ENCODE assay signal across 17 cellular contexts in the genomic region with DNA sequence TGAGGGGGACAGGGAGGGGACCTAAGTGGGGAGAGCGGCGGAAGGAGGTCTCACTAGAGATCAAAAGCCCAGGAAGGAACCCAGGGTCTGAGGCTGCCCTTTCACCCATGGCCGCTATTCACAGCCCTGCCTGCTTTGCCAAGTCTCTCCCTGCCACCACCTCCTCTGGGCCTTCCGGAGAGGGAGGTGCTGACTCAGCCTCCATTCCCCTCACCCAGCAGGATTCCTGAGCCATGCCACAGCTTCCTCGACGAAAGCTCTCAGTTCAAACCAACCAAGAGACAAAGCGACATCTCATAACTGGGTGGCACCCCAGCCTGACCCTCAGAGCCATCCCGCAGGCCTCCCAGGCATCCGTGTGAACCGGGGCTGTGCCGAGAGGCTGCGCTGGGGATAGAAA. TPM values are rescaled to one million over a fixed set of nuclear protein-coding genes. Genes with fewer than 3 reads are reported as not detected.
DNase-seq lines count a peak whose midpoint lies in the region; ATAC-seq, FAIRE-seq and TF ChIP-seq lines count a peak whose summit lies in the region.
"Had no signal": no experiment of that assay in that cellular context is flagged by ENCODE, and none has a peak within 500 bp of the region (broad histone marks: within the 10 kb centered on the region; RNA-seq: fewer than 3 reads in every experiment).

No MANE protein-coding gene starts in this region.

- CTCF ChIA-PET in IMR-90 (lab: Yijun Ruan, JAX) = no interaction called here

- no peaks in the 10 kb centered on the region for H3K36me3 Mint-ChIP-seq in astrocyte (ENCODE audit: low read depth, unreplicated experiment)
- H3K36me3 Mint-ChIP-seq in naive B cell = peaks cover 30 to 42% of the 10 kb centered on the region in 2 donors
- H3K36me3 Mint-ChIP-seq: stimulated activated effector memory CD8-positive, alpha-beta T cell treated with anti-CD3 and anti-CD28 coated beads, Interleukin-12 subunit alpha, Interleukin-12 subunit beta, amount 100 ng/mL, for 72 hours had no signal

- H3K27ac Mint-ChIP-seq in astrocyte (ENCODE audit: unreplicated experiment) (peak overlapping the region; percentile 41), naive B cell (peak overlapping the region; percentile 97 to 100 (median 98))
- H3K27ac Mint-ChIP-seq: stimulated activated effector memory CD8-positive, alpha-beta T cell treated with anti-CD3 and anti-CD28 coated beads, Interleukin-12 subunit alpha, Interleukin-12 subunit beta, amount 100 ng/mL, for 72 hours; T-helper 1 cell treated with Interleukin-12 subunit alpha and Interleukin-12 subunit beta and Interleukin-4 antibody, amounts not matched to agents 30 μg/mL and 1 μg/mL, for 36 hours had no signal

- no peaks in the 10 kb centered on the region for H3K9me3 ChIP-seq in DOHH2 (ENCODE audit: control insufficient read depth, insufficient read depth, low read length)
- no peaks in the 10 kb centered on the region for H3K9me3 ChIP-seq in IMR-90 (ENCODE audit: control insufficient read depth, insufficient read depth, low read length)
- H3K9me3 ChIP-seq in astrocyte (ENCODE audit: insufficient read depth, low read depth, low read length) = no peaks in the 10 kb centered on the region
- H3K9me3 ChIP-seq: ovary, upper lobe of left lung had no signal

- 74% methylated on average over 5 of the region's 12 CpGs; no CpG with 5 or more reads in 1 of the 2 experiments for WGBS in IMR-90 (ENCODE audit: extremely low coverage in 2 of 2, insufficient read length in 1 of 2), 2 experiments

- H4K8ac ChIP-seq in IMR-90 (ENCODE audit: low read depth in 2 of 2, low read length in 2 of 2) = no peak overlapping the region; a peak in 1 of 4 replicates

- H2BK15ac ChIP-seq in IMR-90 (ENCODE audit: low read depth, low read length) = no peak overlapping the region

- no peak for TF ChIP-seq POLR2A in IMR-90 (IDR thresholded peaks at IDR 0.05; ENCODE audit: low read depth, low read length)

- H3K27ac ChIP-seq in DOHH2 (ENCODE audit: low read depth, low read length) = peak overlapping the region; percentile 62
- no peak overlapping the region for H3K27ac ChIP-seq in IMR-90 (ENCODE audit: insufficient read depth, low read length)
- no peak overlapping the region for H3K27ac ChIP-seq in astrocyte (ENCODE audit: low read depth, low read length)
- H3K27ac ChIP-seq: ovary, upper lobe of left lung had no signal

- peaks cover 3% of the 10 kb centered on the region for H3K9me3 Mint-ChIP-seq in astrocyte (ENCODE audit: unreplicated experiment)
- no peaks in the 10 kb centered on the region for H3K9me3 Mint-ChIP-seq in naive B cell
- H3K9me3 Mint-ChIP-seq: stimulated activated effector memory CD8-positive, alpha-beta T cell treated with anti-CD3 and anti-CD28 coated beads, Interleukin-12 subunit alpha, Interleukin-12 subunit beta, amount 100 ng/mL, for 72 hours; T-helper 1 cell treated with Interleukin-12 subunit alpha and Interleukin-12 subunit beta and Interleukin-4 antibody, amounts not matched to agents 30 μg/mL and 1 μg/mL, for 36 hours had no signal

- H2AFZ ChIP-seq in IMR-90 (replicated peaks; ENCODE audit: low read length, poor library complexity) (peak overlapping the region; percentile 24), astrocyte (ENCODE audit: low read depth, low read length) (peak overlapping the region; percentile 40)

- peak overlapping the region; percentile 63 for H2AK9ac ChIP-seq in IMR-90 (replicated peaks; ENCODE audit: low read depth, low read length, poor library complexity)

- H4K5ac ChIP-seq in IMR-90 (ENCODE audit: low read depth, low read length) = no peak overlapping the region

- H3K4me3 Mint-ChIP-seq in astrocyte (ENCODE audit: unreplicated experiment) = no peak overlapping the region
- H3K4me3 Mint-ChIP-seq in naive B cell = peak overlapping the region; percentile 73 to 90 (median 84)
- H3K4me3 Mint-ChIP-seq: stimulated activated effector memory CD8-positive, alpha-beta T cell treated with anti-CD3 and anti-CD28 coated beads, Interleukin-12 subunit alpha, Interleukin-12 subunit beta, amount 100 ng/mL, for 72 hours; T-helper 1 cell treated with Interleukin-12 subunit alpha and Interleukin-12 subunit beta and Interleukin-4 antibody, amounts not matched to agents 30 μg/mL and 1 μg/mL, for 36 hours had no signal

- H3K9ac ChIP-seq in IMR-90 (ENCODE audit: low read depth, low read length) (no peak overlapping the region), astrocyte (ENCODE audit: low read length) (no peak overlapping the region)

- ATAC-seq in IMR-90 (ENCODE audit: low read depth) (peak; percentile 32), naive B cell (ENCODE audit: low read depth in 2 of 2) (no peak), HG03432 (IDR thresholded peaks at IDR 0.05; ENCODE audit: unreplicated experiment) (no peak)
- ATAC-seq: stimulated activated effector memory CD8-positive, alpha-beta T cell treated with anti-CD3 and anti-CD28 coated beads, Interleukin-12 subunit alpha, Interleukin-12 subunit beta, amount 100 ng/mL, for 72 hours had no signal

- H3K79me2 ChIP-seq in DOHH2 (ENCODE audit: control insufficient read depth, low read length) = peaks cover 98% of the 10 kb centered on the region
- no peaks in the 10 kb centered on the region for H3K79me2 ChIP-seq in astrocyte (ENCODE audit: insufficient read depth, low read length)

- DNase-seq in IMR-90 (peak; percentile 15), astrocyte (ENCODE audit: low read depth) (peak; percentile 20), naive B cell (no peak), activated gamma-delta T cell (lab: John Stamatoyannopoulos, UW) (no peak), D721Med (ENCODE audit: insufficient read length, low spot score) (no peak), NCI-H510A (lab: John Stamatoyannopoulos, UW) (no peak)
- DNase-seq: activated naive CD4-positive, alpha-beta T cell treated with anti-CD3 and anti-CD28 coated beads, Interleukin-2, amount 50 U/mL, for 16 hours; NCI-H187 treated with DMSO at 0.1 percent for 48 hours; NCI-H526 treated with DMSO at 0.1 percent for 48 hours; ovary had no signal

- peak overlapping the region; percentile 18 for H3K4me3 ChIP-seq in DOHH2 (ENCODE audit: low read length)
- H3K4me3 ChIP-seq in IMR-90 (ENCODE audit: insufficient read depth, low read depth, low read length) = no peak overlapping the region
- H3K4me3 ChIP-seq in astrocyte (ENCODE audit: insufficient read depth, low read depth, low read length) = no peak overlapping the region
- H3K4me3 ChIP-seq: ovary, skin epidermis, upper lobe of left lung had no signal

- in situ Hi-C loops in IMR-90 (cut with MboI; ENCODE audit: low sequenced_read_pairs) = loop anchor here (10.0 kb wide), 1 partner anchor 337 kb away; no protein-coding TSS in a partner anchor

- H3K4me1 ChIP-seq in DOHH2 (ENCODE audit: control insufficient read depth, low read length) (peaks cover 92% of the 10 kb centered on the region), IMR-90 (ENCODE audit: control insufficient read depth, insufficient read depth, low read length) (no peaks in the 10 kb centered on the region), astrocyte (ENCODE audit: insufficient read depth, low read length) (no peaks in the 10 kb centered on the region)

- no peaks in the 10 kb centered on the region for H3K9me2 ChIP-seq in DOHH2 (replicated peaks; ENCODE audit: control insufficient read depth, low read length)

- H2AK5ac ChIP-seq in IMR-90 (ENCODE audit: low read depth, low read length) = no peak overlapping the region

- H2BK20ac ChIP-seq in IMR-90 (ENCODE audit: low read depth, low read length) = no peak overlapping the region

- dilution Hi-C loops in IMR-90 (cut with HindIII; ENCODE audit: low sequenced_read_pairs, unreplicated experiment) = no loop called here

- no TSS peak for BruUV-seq in IMR-90 (replicated peaks; lab: Mats Ljungman, UMichigan)

- H3K9me1 ChIP-seq in IMR-90 (ENCODE audit: insufficient read depth, low read length) = no peaks in the 10 kb centered on the region

- H3K36me3 ChIP-seq in DOHH2 (ENCODE audit: control insufficient read depth, low read length) (peaks cover 95% of the 10 kb centered on the region), IMR-90 (ENCODE audit: control insufficient read depth, insufficient read depth, low read length) (no peaks in the 10 kb centered on the region), astrocyte (ENCODE audit: insufficient read depth, low read length) (no peaks in the 10 kb centered on the region)
- H3K36me3 ChIP-seq: ovary, upper lobe of left lung had no signal

- peaks cover 15% of the 10 kb centered on the region for H3F3A ChIP-seq in DOHH2 (ENCODE audit: control insufficient read depth, insufficient read depth)

- TF ChIP-seq CTCF in DOHH2 (IDR thresholded peaks at IDR 0.05; ENCODE audit: low read depth, low read length, poor library complexity, severe bottlenecking) = no peak
- no peak for TF ChIP-seq CTCF in IMR-90 (conservative IDR thresholded peaks at IDR 0.05; ENCODE audit: low read depth, low read length)
- TF ChIP-seq CTCF in astrocyte (IDR thresholded peaks at IDR 0.05; ENCODE audit: insufficient read depth, low read depth, low read length) = no peak
- TF ChIP-seq CTCF in D721Med (IDR thresholded peaks at IDR 0.05; ENCODE audit: insufficient read depth, missing control alignments) = no peak

- no peak overlapping the region for H3K56ac ChIP-seq in IMR-90 (ENCODE audit: extremely low read depth, insufficient read depth, low read length)

- FAIRE-seq in astrocyte (lab: Jason Lieb, UNC) (no peak), D721Med (lab: Jason Lieb, UNC) (no peak)

- no peak overlapping the region for H3K14ac ChIP-seq in IMR-90 (replicated peaks; ENCODE audit: low read depth, low read length)

- no peak overlapping the region for H3K18ac ChIP-seq in IMR-90 (ENCODE audit: low read depth, low read length)

- peaks cover 5% of the 10 kb centered on the region for H4K20me1 ChIP-seq in DOHH2 (ENCODE audit: control insufficient read depth, insufficient read depth, low read depth, low read length)
- no peaks in the 10 kb centered on the region for H4K20me1 ChIP-seq in IMR-90 (ENCODE audit: insufficient read depth, low read length)
- no peaks in the 10 kb centered on the region for H4K20me1 ChIP-seq in astrocyte (ENCODE audit: insufficient read depth, low read length)

- H3K27me3 Mint-ChIP-seq in astrocyte (ENCODE audit: low read depth, unreplicated experiment) (peaks cover 50% of the 10 kb centered on the region), naive B cell (no peaks in the 10 kb centered on the region)

- H4K91ac ChIP-seq in IMR-90 (ENCODE audit: insufficient read depth, low read depth, low read length) = no peak overlapping the region

- no peak for TF ChIP-seq RAD21 in IMR-90 (IDR thresholded peaks at IDR 0.05; ENCODE audit: low read length)

- H3K4ac ChIP-seq in IMR-90 (ENCODE audit: low read depth, low read length) = no peak overlapping the region

- H3K79me1 ChIP-seq in IMR-90 (ENCODE audit: low read depth in 1 of 2, low read length in 2 of 2) = no peaks in the 10 kb centered on the region

- H3K27me3 ChIP-seq in DOHH2 (ENCODE audit: control insufficient read depth, low read length) (no peaks in the 10 kb centered on the region), IMR-90 (ENCODE audit: control insufficient read depth, insufficient read depth, low read length) (peaks cover 58% of the 10 kb centered on the region), astrocyte (ENCODE audit: insufficient read depth, low read length) (peaks cover 43% of the 10 kb centered on the region)
- H3K27me3 ChIP-seq: ovary had no signal

- no peak overlapping the region for H3K23ac ChIP-seq in IMR-90 (ENCODE audit: low read depth, low read length)

- H3K4me2 ChIP-seq in DOHH2 (ENCODE audit: low read length) (peak overlapping the region; percentile 52), IMR-90 (ENCODE audit: low read depth, low read length) (no peak overlapping the region), astrocyte (ENCODE audit: low read length) (no peak overlapping the region)

- intact Hi-C loops in IMR-90 (cut with micrococcal nuclease) = loop anchor here (5.0 kb wide), 2 partner anchors 250 to 330 kb away; no protein-coding TSS in a partner anchor

- H2BK5ac ChIP-seq in IMR-90 (ENCODE audit: low read depth, low read length, poor library complexity, severe bottlenecking) = no peak overlapping the region

- peaks cover 17% of the 10 kb centered on the region for H3K4me1 Mint-ChIP-seq in astrocyte (ENCODE audit: low read depth, unreplicated experiment)
- H3K4me1 Mint-ChIP-seq in naive B cell = peaks cover 92 to 97% (median 95%) of the 10 kb centered on the region in 3 donors

- no peak overlapping the region for H2BK120ac ChIP-seq in IMR-90 (ENCODE audit: low read depth, low read length)

- POLR2A ChIA-PET in IMR-90 (lab: Charles Lee; ENCODE audit: unreplicated experiment) = interaction anchor here (0.5 kb wide), 1 partner anchor 199 kb away, joined by 3 read pairs; no protein-coding TSS in a partner anchor

RNA-seq across cellular contexts. Expression of a gene that starts 36.7 kb away (rescaled TPM):
- total RNA-seq in IMR-90 (2012; rRNA removed) = not detected in 2 replicates
- polyA plus RNA-seq in IMR-90 (2012; rRNA removed) = not detected in 2 replicates
- polyA plus RNA-seq in IMR-90 (2012; cell fraction: cytosol; rRNA removed) = not detected in 2 replicates
- polyA plus RNA-seq in IMR-90 (2012; cell fraction: nucleus; rRNA removed; ENCODE audit: low replicate concordance) = not detected in 2 replicates
- total RNA-seq in astrocyte = not detected in 2 replicates
- 10 to 100 TPM; 17.1 to 83.5 (median 45.3) TPM for polyA plus RNA-seq in naive B cell (ENCODE audit: low read depth in 6 of 6)
- total RNA-seq: cardiac septum had no signal

Comparison
In these comparisons a context has a peak if more than half of its experiments do, and no peak if none do; other contexts are left out.
1. DNase-seq: peak in IMR-90 (single experiment) and astrocyte (single experiment); none in naive B cell (single experiment), activated gamma-delta T cell (single experiment), D721Med (single experiment) and NCI-H510A (single experiment).